ENCODE assay signal across 12 cellular contexts in genomic region chr6:51996296-51996947, GRCh38.
DNase-seq lines count a peak whose midpoint lies in the region; ATAC-seq, FAIRE-seq and TF ChIP-seq lines count a peak whose summit lies in the region.
"Had no signal": no experiment of that assay in that cellular context is flagged by ENCODE, and none has a peak within 500 bp of the region (broad histone marks: within the 10 kb centered on the region; RNA-seq: fewer than 3 reads in every experiment).

No MANE protein-coding gene starts in this region.

- FAIRE-seq in GM18507 (lab: Jason Lieb, UNC) = peak; percentile 90
- FAIRE-seq: TTC549 had no signal

- peak overlapping the region; percentile 65; the same call in 1 of the 2 replicates for H2AFZ ChIP-seq in OCI-LY3 (ENCODE audit: low read depth, low read length)

- H3K79me2 ChIP-seq in OCI-LY3 (ENCODE audit: low read length) = no peaks in the 10 kb centered on the region

- H3K4me1 ChIP-seq in OCI-LY3 (ENCODE audit: low read length) = peaks cover 17% of the 10 kb centered on the region

- H3K9me3 ChIP-seq in OCI-LY3 (ENCODE audit: insufficient read depth, low read length) = no peaks in the 10 kb centered on the region

- DNase-seq in GM18507 (ENCODE audit: extremely low spot score, insufficient read length, low read depth) = peak; percentile 12
- DNase-seq in amniotic stem cell (lab: John Stamatoyannopoulos, UW) = no peak
- no peak for DNase-seq in activated T-cell treated with anti-CD3 and anti-CD28 coated beads for 4 hours
- DNase-seq in omental fat pad (ENCODE audit: low spot score) = no peak
- no peak for DNase-seq in retina
- DNase-seq: activated gamma-delta T cell; effector memory CD8-positive, alpha-beta T cell; substantia nigra had no signal

- peak overlapping the region; percentile 33 for H3K27ac ChIP-seq in OCI-LY3 (ENCODE audit: low read length)

- peak overlapping the region; percentile 5; the same call in 1 of the 2 replicates for H3K4me3 ChIP-seq in OCI-LY3 (ENCODE audit: low read length)

- H4K20me1 ChIP-seq in OCI-LY3 (ENCODE audit: insufficient read depth, low read length) = no peaks in the 10 kb centered on the region

- H3K9ac ChIP-seq in OCI-LY3 (ENCODE audit: low read length) = no peak overlapping the region

- H3K4me2 ChIP-seq in OCI-LY3 (ENCODE audit: low read length) = peak overlapping the region; percentile 57

- peaks cover 5% of the 10 kb centered on the region; the same call in 1 of the 2 replicates for H3K27me3 ChIP-seq in OCI-LY3 (ENCODE audit: low read depth, low read length)

- ATAC-seq in GM21447 (IDR thresholded peaks at IDR 0.05; ENCODE audit: unreplicated experiment) (peak; percentile 94), HG03097 (IDR thresholded peaks at IDR 0.05; ENCODE audit: low FRiP score, unreplicated experiment) (peak; percentile 57), omental fat pad (ENCODE audit: low FRiP score) (no peak)
- ATAC-seq: effector memory CD8-positive, alpha-beta T cell had no signal

- no peak for TF ChIP-seq CTCF in OCI-LY3 (IDR thresholded peaks at IDR 0.05; ENCODE audit: low read depth, low read length)
- no peak for TF ChIP-seq CTCF in omental fat pad (IDR thresholded peaks at IDR 0.05)

- no peaks in the 10 kb centered on the region for H3K36me3 ChIP-seq in OCI-LY3 (replicated peaks; ENCODE audit: low read depth, low read length)
